In genomic region chr4:140513765-140514164, GRCh38 we compare ENCODE assay signal across 14 cellular contexts. TPM values are rescaled to one million over a fixed set of nuclear protein-coding genes. Genes with fewer than 3 reads are reported as not detected.
"Had no signal": no experiment of that assay in that cellular context is flagged by ENCODE, and none has a peak within 500 bp of the region (broad histone marks: within the 10 kb centered on the region; RNA-seq: fewer than 3 reads in every experiment).

No MANE protein-coding gene starts in this region.

RNA-seq across cellular contexts. Expression of gene MGAT4D, which starts 15.7 kb away (rescaled TPM):
- total RNA-seq: activated B cell treated with CpG ODN at 0.5 μM for 24 hours; activated CD4-positive, alpha-beta memory T cell treated with anti-CD3 and anti-CD28 coated beads for 36 hours; activated CD4-positive, alpha-beta memory T cell treated with anti-CD3 and anti-CD28 coated beads, Interleukin-2, amount 10 ng/mL, durations not matched to agents 7 days and 5 days; activated CD4-positive, alpha-beta T cell treated with anti-CD3 and anti-CD28 coated beads for 36 hours; activated CD4-positive, alpha-beta T cell treated with anti-CD3 and anti-CD28 coated beads, Interleukin-2, amount 10 ng/mL, durations not matched to agents 24 days and 14 days; activated CD4-positive, alpha-beta T cell treated with anti-CD3 and anti-CD28 coated beads, Interleukin-2, amount 10 ng/mL, durations not matched to agents 7 days and 5 days; activated CD8-positive, alpha-beta memory T cell treated with anti-CD3 and anti-CD28 coated beads for 36 hours; activated CD8-positive, alpha-beta memory T cell treated with anti-CD3 and anti-CD28 coated beads, Interleukin-2, amount 10 ng/mL, durations not matched to agents 7 days and 5 days; activated CD8-positive, alpha-beta T cell treated with anti-CD3 and anti-CD28 coated beads for 36 hours; activated CD8-positive, alpha-beta T cell treated with anti-CD3 and anti-CD28 coated beads, Interleukin-2, amount 10 ng/mL, durations not matched to agents 7 days and 5 days; T-helper 1 cell treated with Interleukin-12 subunit alpha and Interleukin-12 subunit beta and Interleukin-4 antibody, amounts not matched to agents 30 ng/mL and 1 ng/mL, for 36 hours; T-helper 17 cell; T-helper 2 cell treated with Interferon-gamma antibody and Interleukin-4, amounts not matched to agents 100 ng/mL and 5 ng/mL, for 36 hours; WTC11 had no signal

RNA-seq across cellular contexts. Expression of gene UCP1, which starts 55.0 kb away (rescaled TPM):
- total RNA-seq: activated B cell treated with CpG ODN at 0.5 μM for 24 hours; activated CD4-positive, alpha-beta memory T cell treated with anti-CD3 and anti-CD28 coated beads for 36 hours; activated CD4-positive, alpha-beta memory T cell treated with anti-CD3 and anti-CD28 coated beads, Interleukin-2, amount 10 ng/mL, durations not matched to agents 7 days and 5 days; activated CD4-positive, alpha-beta T cell treated with anti-CD3 and anti-CD28 coated beads for 36 hours; activated CD4-positive, alpha-beta T cell treated with anti-CD3 and anti-CD28 coated beads, Interleukin-2, amount 10 ng/mL, durations not matched to agents 24 days and 14 days; activated CD4-positive, alpha-beta T cell treated with anti-CD3 and anti-CD28 coated beads, Interleukin-2, amount 10 ng/mL, durations not matched to agents 7 days and 5 days; activated CD8-positive, alpha-beta memory T cell treated with anti-CD3 and anti-CD28 coated beads for 36 hours; activated CD8-positive, alpha-beta memory T cell treated with anti-CD3 and anti-CD28 coated beads, Interleukin-2, amount 10 ng/mL, durations not matched to agents 7 days and 5 days; activated CD8-positive, alpha-beta T cell treated with anti-CD3 and anti-CD28 coated beads for 36 hours; activated CD8-positive, alpha-beta T cell treated with anti-CD3 and anti-CD28 coated beads, Interleukin-2, amount 10 ng/mL, durations not matched to agents 7 days and 5 days; T-helper 1 cell treated with Interleukin-12 subunit alpha and Interleukin-12 subunit beta and Interleukin-4 antibody, amounts not matched to agents 30 ng/mL and 1 ng/mL, for 36 hours; T-helper 17 cell; T-helper 2 cell treated with Interferon-gamma antibody and Interleukin-4, amounts not matched to agents 100 ng/mL and 5 ng/mL, for 36 hours had no signal
